In genomic region chr6:36858407-36858981, GRCh38 we compare ENCODE assay signal across 13 cellular contexts. TPM values are rescaled to one million over a fixed set of nuclear protein-coding genes. Genes with fewer than 3 reads are reported as not detected.
DNase-seq lines count a peak whose midpoint lies in the region; ATAC-seq, FAIRE-seq and TF ChIP-seq lines count a peak whose summit lies in the region.
"Had no signal": no experiment of that assay in that cellular context is flagged by ENCODE, and none has a peak within 500 bp of the region (broad histone marks: within the 10 kb centered on the region; RNA-seq: fewer than 3 reads in every experiment).

No MANE protein-coding gene starts in this region.

- no peak for FAIRE-seq in urothelium cell line (lab: Jason Lieb, UNC)
- FAIRE-seq: RCC 7860 had no signal

- H3K4me1 ChIP-seq in esophagus muscularis mucosa (peaks cover 22 to 38% (median 27%) of the 10 kb centered on the region in 4 donors), lower lobe of right lung (peaks cover 3% of the 10 kb centered on the region)

- TF ChIP-seq EP300 in esophagus muscularis mucosa (IDR thresholded peaks at IDR 0.05): no peak

- H3K9me3 Mint-ChIP-seq in activated T-cell treated with anti-CD3 and anti-CD28 coated beads, Interleukin-2, amount 50 U/mL, for 24 hours: no peaks in the 10 kb centered on the region
- H3K9me3 Mint-ChIP-seq: activated naive CD4-positive, alpha-beta T cell treated with anti-CD3 and anti-CD28 coated beads, Interleukin-2, amount 50 U/mL, for 72 hours had no signal

- 55% methylated on average over 4 of the region's 6 CpGs for WGBS in esophagus muscularis mucosa

- DNase-seq in A172 (ENCODE audit: low spot score) (peak; percentile 77), M059J (ENCODE audit: low read depth) (peak; percentile 99), esophagus muscularis mucosa (ENCODE audit: extremely low spot score) (no peak), lower lobe of right lung (no peak), urothelium cell line (ENCODE audit: low spot score) (no peak), NCI-H526 (lab: John Stamatoyannopoulos, UW) (no peak)
- DNase-seq in activated T-cell treated with anti-CD3 and anti-CD28 coated beads, Interleukin-2, amount 50 U/mL, for 24 hours: no peak
- DNase-seq: kidney glomerular epithelial cell, NCI-H2029 treated with DMSO at 0.1 percent for 48 hours had no signal

- no peak overlapping the region for H3K27ac Mint-ChIP-seq in activated T-cell treated with anti-CD3 and anti-CD28 coated beads, Interleukin-2, amount 50 U/mL, for 24 hours
- H3K27ac Mint-ChIP-seq: activated naive CD4-positive, alpha-beta T cell treated with anti-CD3 and anti-CD28 coated beads, Interleukin-2, amount 50 U/mL, for 72 hours; progenitor cell of endocrine pancreas had no signal

- H3K36me3 Mint-ChIP-seq in activated T-cell treated with anti-CD3 and anti-CD28 coated beads, Interleukin-2, amount 50 U/mL, for 24 hours (ENCODE audit: low read depth): peaks cover 85% of the 10 kb centered on the region

- H3K4me3 ChIP-seq in esophagus muscularis mucosa (peak overlapping the region; percentile 25 to 37 (median 28)), lower lobe of right lung (peak overlapping the region; percentile 18)

- H3K4me1 Mint-ChIP-seq in activated T-cell treated with anti-CD3 and anti-CD28 coated beads, Interleukin-2, amount 50 U/mL, for 24 hours (ENCODE audit: low read depth): peaks cover 18% of the 10 kb centered on the region

- H3K36me3 ChIP-seq in esophagus muscularis mucosa: peaks cover 0 to 26% (median 13%) of the 10 kb centered on the region in 4 donors
- peaks cover 23% of the 10 kb centered on the region for H3K36me3 ChIP-seq in lower lobe of right lung

- H3K9me3 ChIP-seq in esophagus muscularis mucosa (no peaks in the 10 kb centered on the region), lower lobe of right lung (no peaks in the 10 kb centered on the region)

- peak in 1 of 3 experiments; percentile 4 for TF ChIP-seq CTCF in esophagus muscularis mucosa (IDR thresholded peaks at IDR 0.05)
- TF ChIP-seq CTCF in lower lobe of right lung (IDR thresholded peaks at IDR 0.05): no peak

- peak overlapping the region; percentile 54 to 73 (median 69) for H3K27ac ChIP-seq in esophagus muscularis mucosa (replicated peaks in 1 of 4)
- H3K27ac ChIP-seq in lower lobe of right lung: no peak overlapping the region

- intact Hi-C loops in esophagus muscularis mucosa (cut with DNase I) (loop anchor here (10.0 kb wide), 1 partner anchor 234 kb away; no protein-coding TSS in a partner anchor), lower lobe of right lung (cut with DNase I) (no loop called here)

- TF ChIP-seq POLR2A in esophagus muscularis mucosa (IDR thresholded peaks at IDR 0.05; ENCODE audit: low read depth): no peak

- H3K4me3 Mint-ChIP-seq in activated T-cell treated with anti-CD3 and anti-CD28 coated beads, Interleukin-2, amount 50 U/mL, for 24 hours: no peak overlapping the region

- H3K27me3 ChIP-seq in esophagus muscularis mucosa (no peaks in the 10 kb centered on the region), lower lobe of right lung (ENCODE audit: low read depth) (no peaks in the 10 kb centered on the region)

- peak; percentile 60 to 67 for ATAC-seq in lower lobe of right lung
- ATAC-seq in GM21423 (IDR thresholded peaks at IDR 0.05; ENCODE audit: unreplicated experiment): no peak
- ATAC-seq: activated naive CD4-positive, alpha-beta T cell treated with anti-CD3 and anti-CD28 coated beads, Interleukin-2, amount 50 U/mL, for 72 hours had no signal

- H3K27me3 Mint-ChIP-seq in activated T-cell treated with anti-CD3 and anti-CD28 coated beads, Interleukin-2, amount 50 U/mL, for 24 hours: no peaks in the 10 kb centered on the region
- H3K27me3 Mint-ChIP-seq: progenitor cell of endocrine pancreas had no signal

RNA-seq across cellular contexts. Expression of gene PPIL1, which starts 16.1 kb away (rescaled TPM):
- 64.3 and 71.7 TPM in 2 replicates for total RNA-seq in A172 (2014; rRNA removed; shearing (Covaris generic))
- total RNA-seq in M059J (2014; rRNA removed; shearing (Covaris generic)): 73.4 and 84.3 TPM in 2 replicates
- total RNA-seq in esophagus muscularis mucosa (10 to 100 TPM; 17.6 to 30.3 (median 25.4) TPM), lower lobe of right lung (14.4 TPM)

RNA-seq across cellular contexts. Expression of gene CPNE5, which starts 19.2 kb away (rescaled TPM):
- 0.24 TPM in 1 of 2 replicates, not detected in the other for total RNA-seq in A172 (2014; rRNA removed; shearing (Covaris generic))
- 0.02 TPM in 1 of 2 replicates, not detected in the other for total RNA-seq in M059J (2014; rRNA removed; shearing (Covaris generic))
- total RNA-seq in esophagus muscularis mucosa: 1 to 10 TPM; 2.1 to 4.6 (median 2.6) TPM
- total RNA-seq in lower lobe of right lung: 2.4 TPM

RNA-seq across cellular contexts. Expression of gene C6orf89, which starts 27.3 kb away (rescaled TPM):
- total RNA-seq in A172 (2014; rRNA removed; shearing (Covaris generic)): 36.8 TPM in 2 replicates
- total RNA-seq in M059J (2014; rRNA removed; shearing (Covaris generic)): 84.5 and 91.1 TPM in 2 replicates
- total RNA-seq in esophagus muscularis mucosa (10 to 100 TPM; 56.5 to 66.2 (median 59.0) TPM), lower lobe of right lung (54.7 TPM)

Comparison
In these comparisons a context has a peak if more than half of its experiments do, and no peak if none do; other contexts are left out.
1. DNase-seq: peak in A172 (single experiment) and M059J (single experiment); none in esophagus muscularis mucosa (single experiment), lower lobe of right lung (single experiment), urothelium cell line (single experiment), activated T-cell treated with anti-CD3 and anti-CD28 coated beads, Interleukin-2, amount 50 U/mL, for 24 hours (single experiment) and NCI-H526 (0 of 2).